In genomic region chr6:136774228-136775041, GRCh38 we compare ENCODE assay signal across 10 cellular contexts. TPM values are rescaled to one million over a fixed set of nuclear protein-coding genes. Genes with fewer than 3 reads are reported as not detected.
DNase-seq lines count a peak whose midpoint lies in the region; ATAC-seq and TF ChIP-seq lines count a peak whose summit lies in the region.
"Had no signal": no experiment of that assay in that cellular context is flagged by ENCODE, and none has a peak within 500 bp of the region (broad histone marks: within the 10 kb centered on the region; RNA-seq: fewer than 3 reads in every experiment).

No MANE protein-coding gene starts in this region.

- no peak overlapping the region for H2BK5ac ChIP-seq in mesendoderm (ENCODE audit: low read length)

- in situ Hi-C loops in astrocyte of the spinal cord (cut with HindIII; ENCODE audit: low sequenced_read_pairs), result no loop called here

- peak overlapping the region; percentile 45 to 81 (median 57) for H3K27ac Mint-ChIP-seq in CD4-positive, CD25-positive, alpha-beta regulatory T cell
- H3K27ac Mint-ChIP-seq: activated CD8-positive, alpha-beta memory T cell treated with anti-CD3 and anti-CD28 coated beads, Interleukin-2, amount 10 ng/mL, durations not matched to agents 7 days and 5 days had no signal

- no peak overlapping the region for H3K4ac ChIP-seq in mesendoderm (ENCODE audit: low read depth, low read length)

- H3K4me1 Mint-ChIP-seq in CD4-positive, CD25-positive, alpha-beta regulatory T cell, result peaks cover 50 to 79% (median 59%) of the 10 kb centered on the region in 4 donors

- H3K27me3 ChIP-seq in CD4-positive, CD25-positive, alpha-beta regulatory T cell (ENCODE audit: control insufficient read depth, insufficient read depth, low read length), result no peaks in the 10 kb centered on the region
- no peaks in the 10 kb centered on the region for H3K27me3 ChIP-seq in mesendoderm (ENCODE audit: insufficient read depth, low read length, poor library complexity)

- H3K4me2 ChIP-seq in mesendoderm (ENCODE audit: low read length), result no peak overlapping the region

- no peak overlapping the region for H4K8ac ChIP-seq in mesendoderm (ENCODE audit: low read depth, low read length)

- H3K9ac ChIP-seq in mesendoderm (ENCODE audit: low read length), result no peak overlapping the region

- H3K79me1 ChIP-seq in mesendoderm (ENCODE audit: low read length), result no peaks in the 10 kb centered on the region

- peak overlapping the region in 2 of 4 donors; percentile 41 to 50 for H3K4me3 Mint-ChIP-seq in CD4-positive, CD25-positive, alpha-beta regulatory T cell
- H3K4me3 Mint-ChIP-seq: activated CD8-positive, alpha-beta memory T cell treated with anti-CD3 and anti-CD28 coated beads, Interleukin-2, amount 10 ng/mL, durations not matched to agents 7 days and 5 days had no signal

- H3K27ac ChIP-seq in CD4-positive, CD25-positive, alpha-beta regulatory T cell (ENCODE audit: insufficient read depth, low read length, poor library complexity, severe bottlenecking), result no peak overlapping the region
- H3K27ac ChIP-seq in mesendoderm (ENCODE audit: low read depth, low read length), result no peak overlapping the region

- H3K27me3 Mint-ChIP-seq in CD4-positive, CD25-positive, alpha-beta regulatory T cell, result no peaks in the 10 kb centered on the region
- H3K27me3 Mint-ChIP-seq: activated CD8-positive, alpha-beta memory T cell treated with anti-CD3 and anti-CD28 coated beads, Interleukin-2, amount 10 ng/mL, durations not matched to agents 7 days and 5 days had no signal

- H3K79me2 ChIP-seq in mesendoderm (ENCODE audit: control insufficient read depth, insufficient read depth, low read length), result no peaks in the 10 kb centered on the region

- no peak overlapping the region for H4K5ac ChIP-seq in mesendoderm (ENCODE audit: low read length)

- H2BK15ac ChIP-seq in mesendoderm (replicated peaks; ENCODE audit: low read depth), result no peak overlapping the region

- H3K9me3 ChIP-seq in CD4-positive, CD25-positive, alpha-beta regulatory T cell (ENCODE audit: control insufficient read depth in 2 of 2, low read length in 2 of 2), result no peaks in the 10 kb centered on the region

- peak overlapping the region; percentile 35 for H3K4me3 ChIP-seq in CD4-positive, CD25-positive, alpha-beta regulatory T cell (ENCODE audit: low read depth, low read length)
- no peak overlapping the region for H3K4me3 ChIP-seq in astrocyte of the spinal cord (ENCODE audit: low read depth, low read length)
- no peak overlapping the region for H3K4me3 ChIP-seq in mesendoderm (ENCODE audit: low read length)

- H2BK120ac ChIP-seq in mesendoderm (ENCODE audit: low read depth, low read length), result no peak overlapping the region

- no peak overlapping the region for H3K56ac ChIP-seq in mesendoderm (ENCODE audit: low read length)

- no peak overlapping the region for H2AK5ac ChIP-seq in mesendoderm (ENCODE audit: low read length)

- peaks cover 38% of the 10 kb centered on the region for H3K4me1 ChIP-seq in CD4-positive, CD25-positive, alpha-beta regulatory T cell (ENCODE audit: control insufficient read depth, insufficient read depth, low read length, poor library complexity, severe bottlenecking)
- no peaks in the 10 kb centered on the region for H3K4me1 ChIP-seq in mesendoderm (ENCODE audit: control insufficient read depth, low read depth, low read length)

- DNase-seq in CD4-positive, CD25-positive, alpha-beta regulatory T cell, result no peak
- DNase-seq in LoVo (ENCODE audit: low spot score) (peak; percentile 26), astrocyte of the spinal cord (ENCODE audit: low read depth, low spot score) (peak; percentile 56), mesendoderm (peak; percentile 29), C1 segment of cervical spinal cord (lab: John Stamatoyannopoulos, UW) (no peak)
- no peak for DNase-seq in effector CD4-positive, alpha-beta T cell
- DNase-seq: activated CD8-positive, alpha-beta memory T cell treated with anti-CD3 and anti-CD28 coated beads, Interleukin-2, amount 10 ng/mL, durations not matched to agents 7 days and 5 days; NCI-H524 treated with DMSO at 0.1 percent for 48 hours had no signal

- H3K18ac ChIP-seq in mesendoderm (ENCODE audit: low read length), result no peak overlapping the region

- peaks cover 4% of the 10 kb centered on the region for H3K36me3 ChIP-seq in CD4-positive, CD25-positive, alpha-beta regulatory T cell (ENCODE audit: control insufficient read depth, insufficient read depth, low read length)
- no peaks in the 10 kb centered on the region for H3K36me3 ChIP-seq in mesendoderm (ENCODE audit: control insufficient read depth, insufficient read depth, low read length)

- WGBS in mesendoderm (ENCODE audit: extremely low coverage, insufficient coverage, low lambda C conversion rate), result no CpG with 5 or more reads among the region's 6 CpGs

- TF ChIP-seq CTCF in astrocyte of the spinal cord (IDR thresholded peaks at IDR 0.05; ENCODE audit: low read depth, low read length), result no peak

- H3K23ac ChIP-seq in mesendoderm (ENCODE audit: low read length), result no peak overlapping the region

- H3K9me3 Mint-ChIP-seq in CD4-positive, CD25-positive, alpha-beta regulatory T cell, result no peaks in the 10 kb centered on the region

- H3K36me3 Mint-ChIP-seq in CD4-positive, CD25-positive, alpha-beta regulatory T cell, result peaks cover 17% of the 10 kb centered on the region

- no peak for ATAC-seq in CD4-positive, CD25-positive, alpha-beta regulatory T cell (ENCODE audit: low read depth in 2 of 2)
- ATAC-seq in HG02870 (IDR thresholded peaks at IDR 0.05; ENCODE audit: unreplicated experiment) (no peak), GM21367 (IDR thresholded peaks at IDR 0.05; ENCODE audit: unreplicated experiment) (no peak)
- ATAC-seq: activated CD8-positive, alpha-beta memory T cell treated with anti-CD3 and anti-CD28 coated beads, Interleukin-2, amount 10 ng/mL, durations not matched to agents 7 days and 5 days had no signal

RNA-seq across cellular contexts. Expression of gene MAP3K5, which starts 17.8 kb away (rescaled TPM):
- total RNA-seq in CD4-positive, CD25-positive, alpha-beta regulatory T cell, result 44.0 TPM
- 10 to 100 TPM; 14.4 to 25.9 (median 17.9) TPM for polyA plus RNA-seq in CD4-positive, CD25-positive, alpha-beta regulatory T cell
- 0.86 TPM for polyA plus RNA-seq in mesendoderm (2013, experiment 1 of 2)
- polyA plus RNA-seq in mesendoderm (2013, experiment 2 of 2), result 0.84 TPM

RNA-seq across cellular contexts. Expression of gene PEX7, which starts 48.0 kb away (rescaled TPM):
- total RNA-seq in CD4-positive, CD25-positive, alpha-beta regulatory T cell, result 4.1 TPM
- polyA plus RNA-seq in CD4-positive, CD25-positive, alpha-beta regulatory T cell, result 1 to 10 TPM; 4.8 to 9.4 (median 6.3) TPM
- 5.6 TPM for polyA plus RNA-seq in mesendoderm (2013, experiment 1 of 2)
- 5.4 TPM for polyA plus RNA-seq in mesendoderm (2013, experiment 2 of 2)

Comparison
In these comparisons a context has a peak if more than half of its experiments do, and no peak if none do; other contexts are left out.
1. DNase-seq: peak in LoVo (single experiment), astrocyte of the spinal cord (single experiment) and mesendoderm (single experiment); none in CD4-positive, CD25-positive, alpha-beta regulatory T cell (0 of 3), effector CD4-positive, alpha-beta T cell (single experiment) and C1 segment of cervical spinal cord (0 of 14).